ENCODE assay signal across 32 cellular contexts in genomic region chr1:223682502-223682901, GRCh38. TPM values are rescaled to one million over a fixed set of nuclear protein-coding genes. Genes with fewer than 3 reads are reported as not detected.
DNase-seq lines count a peak whose midpoint lies in the region; ATAC-seq, FAIRE-seq and TF ChIP-seq lines count a peak whose summit lies in the region.
"Had no signal": no experiment of that assay in that cellular context is flagged by ENCODE, and none has a peak within 500 bp of the region (broad histone marks: within the 10 kb centered on the region; RNA-seq: fewer than 3 reads in every experiment).

No MANE protein-coding gene starts in this region.

- CTCF ChIA-PET in HEK293 (lab: Yijun Ruan, JAX) (interaction anchor here (0.6 to 12.9 kb wide), 17 partner anchors 10 to 595 kb away, joined by 3 to 233 read pairs (median 13); partner anchors contain the start of gene TLR5), K562 (lab: Yijun Ruan, JAX; ENCODE audit: low intra/inter-chr PET ratio) (interaction anchor here (0.6 kb wide), 1 partner anchor 126 kb away, joined by 3 read pairs; no protein-coding TSS in a partner anchor)

- H3K4me2 ChIP-seq in K562 (ENCODE audit: insufficient read depth, low read length), result no peak overlapping the region

- TF ChIP-seq POLR2A in K562 (conservative IDR thresholded peaks at IDR 0.05), result no peak
- no peak for TF ChIP-seq POLR2A in sigmoid colon (IDR thresholded peaks at IDR 0.05)

- H3K9me1 ChIP-seq in K562 (ENCODE audit: control insufficient read depth, insufficient read depth, low read length), result no peaks in the 10 kb centered on the region

- H3K4me3 ChIP-seq in HEK293 (ENCODE audit: low read depth, low read length) (no peak overlapping the region), K562 (no peak overlapping the region), sigmoid colon (no peak overlapping the region)
- H3K4me3 ChIP-seq: MG63 had no signal

- no TSS peak for BruUV-seq in K562 (replicated peaks; lab: Mats Ljungman, UMichigan)

- POLR2A ChIA-PET in HEK293 (lab: Yijun Ruan, JAX), result no interaction called here
- POLR2A ChIA-PET in K562 (lab: Yijun Ruan, JAX), result no interaction called here

- intact Hi-C loops in K562 (cut with micrococcal nuclease) (no loop called here), sigmoid colon (cut with DNase I) (loop anchor here (10.0 kb wide), 1 partner anchor 888 kb away; no protein-coding TSS in a partner anchor)

- no peaks in the 10 kb centered on the region for H3K4me1 ChIP-seq in HEK293 (ENCODE audit: control insufficient read depth, insufficient read depth, low read length)
- H3K4me1 ChIP-seq in K562 (replicated peaks in 1 of 2; ENCODE audit: control insufficient read depth in 2 of 2, insufficient read depth in 2 of 2, low read length in 2 of 2), result no peaks in the 10 kb centered on the region; a peak in 2 of 5 replicates
- no peaks in the 10 kb centered on the region for H3K4me1 ChIP-seq in sigmoid colon
- H3K4me1 ChIP-seq: BE2C had no signal

- in situ Hi-C loops in K562 (cut with MboI), result loop anchor here (25.0 kb wide), 1 partner anchor 545 kb away; the partner anchor contains the start of gene TLR5

- no peaks in the 10 kb centered on the region for H3K79me2 ChIP-seq in K562 (ENCODE audit: control insufficient read depth, insufficient read depth, low read length)

- no peak for TF ChIP-seq CTCF in HEK293 (tag by site-specific recombination; IDR thresholded peaks at IDR 0.05)
- no peak for TF ChIP-seq CTCF in K562 (IDR thresholded peaks at IDR 0.05 in 2 of 3, conservative IDR thresholded peaks at IDR 0.05 in 1 of 3; ENCODE audit: insufficient read depth in 2 of 3, low read depth in 1 of 3, low read length in 3 of 3)
- TF ChIP-seq CTCF in sigmoid colon (IDR thresholded peaks at IDR 0.05), result no peak

- peak; percentile 24 to 28 for ATAC-seq in activated CD4-positive, CD25-positive, alpha-beta regulatory T cell treated with anti-CD3 and anti-CD28 coated beads, Interleukin-2, amount 50 U/mL, for 24 hours
- ATAC-seq in K562, result no peak
- no peak for ATAC-seq in GM19328 (IDR thresholded peaks at IDR 0.05; ENCODE audit: unreplicated experiment)
- ATAC-seq: Panc1 had no signal

- 0% methylated on average over 3 of the region's 3 CpGs for WGBS in K562 (ENCODE audit: insufficient coverage, low coverage, missing lambda C conversion rate)
- WGBS in sigmoid colon, 2 donors, result 92 to 93% methylated on average over 3 of the region's 3 CpGs

- TF ChIP-seq RAD21 in K562 (CRISPR knock-in tag; conservative IDR thresholded peaks at IDR 0.05 in 1 of 2, IDR thresholded peaks at IDR 0.05 in 1 of 2), result no peak

- DNase-seq in activated CD4-positive, CD25-positive, alpha-beta regulatory T cell (lab: John Stamatoyannopoulos, UW), result no peak
- DNase-seq in K562 (ENCODE audit: extremely low read depth in 1 of 4, low spot score in 3 of 4) (peak in 1 of 4 experiments; percentile 5), kidney glomerular epithelial cell (lab: John Stamatoyannopoulos, UW) (peak; percentile 12), NCI-H2227 treated with DMSO at 0.1 percent for 48 hours (lab: John Stamatoyannopoulos, UW) (no peak), sigmoid colon (no peak)
- DNase-seq: ACHN, BE2C, Calu3, DMS79 treated with DMSO at 0.1 percent for 48 hours, GF-D8, H7, HFFc6, KBM-7, MG63, NCI-H1105 treated with DMSO at 0.1 percent for 48 hours, NCI-H146, NCI-H1930, NCI-H2107, NCI-H446 treated with DMSO at 0.1 percent for 48 hours, NCI-H526, NCI-H82, SHP77 had no signal

- no peak overlapping the region for H3K9ac ChIP-seq in K562 (ENCODE audit: insufficient read depth in 1 of 2, low read depth in 2 of 2, low read length in 2 of 2)

- H3K36me3 ChIP-seq in HEK293 (ENCODE audit: control insufficient read depth in 2 of 2, insufficient read depth in 1 of 2, low read length in 2 of 2) (no peaks in the 10 kb centered on the region), K562 (ENCODE audit: control insufficient read depth, insufficient read depth, low read length) (no peaks in the 10 kb centered on the region), sigmoid colon (no peaks in the 10 kb centered on the region)
- H3K36me3 ChIP-seq: BE2C, MG63 had no signal

- TF ChIP-seq EP300 in K562 (IDR thresholded peaks at IDR 0.05; ENCODE audit: low read length) (no peak), sigmoid colon (IDR thresholded peaks at IDR 0.05) (no peak)

- H3K27ac ChIP-seq in HEK293 (ENCODE audit: extremely low read depth, low read depth, low read length), result no peak overlapping the region
- H3K27ac ChIP-seq in K562 (ENCODE audit: extremely low read depth, low read depth, low read length), result no peak overlapping the region
- no peak overlapping the region for H3K27ac ChIP-seq in sigmoid colon
- H3K27ac ChIP-seq: 22Rv1, RWPE1 had no signal

- no peak for FAIRE-seq in K562 (lab: Jason Lieb, UNC)
- FAIRE-seq: GM19239, HTR-8/SVneo had no signal

- no peak overlapping the region for H2AFZ ChIP-seq in K562 (ENCODE audit: low read depth, low read length)

- peaks cover 7% of the 10 kb centered on the region; the same call in 1 of the 2 replicates for H4K20me1 ChIP-seq in K562 (replicated peaks; ENCODE audit: control insufficient read depth, insufficient read depth, low read length)

- H3K27me3 ChIP-seq in K562 (ENCODE audit: control insufficient read depth in 2 of 2, insufficient read depth in 2 of 2, low read length in 2 of 2) (peaks cover 18 to 40% of the 10 kb centered on the region in 2 experiments), sigmoid colon (peaks cover 0 to 3% (median 0%) of the 10 kb centered on the region in 3 donors)
- H3K27me3 ChIP-seq: MG63 had no signal

- no peaks in the 10 kb centered on the region for H3K9me3 ChIP-seq in HEK293 (ENCODE audit: control insufficient read depth, insufficient read depth, low read depth, low read length)
- no peaks in the 10 kb centered on the region for H3K9me3 ChIP-seq in K562 (replicated peaks; ENCODE audit: control insufficient read depth, insufficient read depth, low read depth, low read length)
- no peaks in the 10 kb centered on the region for H3K9me3 ChIP-seq in sigmoid colon
- H3K9me3 ChIP-seq: BE2C, MG63 had no signal

TF ChIP-seq in HEK293, 187 proteins besides CTCF, POLR2A, EP300 and RAD21 (continues in another document):
- TF ChIP-seq ZNF114 (tag by site-specific recombination; IDR thresholded peaks at IDR 0.05) (no peak), ZNF501 (tag by site-specific recombination; IDR thresholded peaks at IDR 0.05) (0 out of 2 replicates have a peak, but pooled peaks have one; percentile 21), ZFP37 (tag by site-specific recombination; IDR thresholded peaks at IDR 0.05) (0 out of 2 replicates have a peak, but pooled peaks have one; percentile 32), MYNN (tag by site-specific recombination; IDR thresholded peaks at IDR 0.05; ENCODE audit: borderline replicate concordance) (no peak), ZNF10 (tag by site-specific recombination; IDR thresholded peaks at IDR 0.05) (peak; percentile 81)

TF ChIP-seq in K562, 482 proteins besides CTCF, POLR2A, EP300 and RAD21 (continues in another document):
- TF ChIP-seq ZNF134 (CRISPR knock-in tag; conservative IDR thresholded peaks at IDR 0.05), result peak; percentile 57; the same call in 1 of the 2 replicates
- peak; percentile 81 for TF ChIP-seq ZNF184 (CRISPR knock-in tag; IDR thresholded peaks at IDR 0.05)
- TF ChIP-seq MEF2A (IDR thresholded peaks at IDR 0.05; ENCODE audit: control insufficient read depth, low read depth, low read length), result no peak

RNA-seq across cellular contexts. Expression of gene CAPN8, which starts 17.0 kb away (rescaled TPM):
- total RNA-seq in K562 (2011; cell fraction: chromatin; rRNA removed; ENCODE audit: low replicate concordance), result not detected in 2 replicates
- total RNA-seq in K562 (2011; cell fraction: nucleolus; rRNA removed), result not detected in 2 replicates
- total RNA-seq in K562 (2011; cell fraction: nucleoplasm; rRNA removed), result not detected in 2 replicates
- not detected in 2 replicates for total RNA-seq in K562 (2014; rRNA removed)
- total RNA-seq in K562 (2014; rRNA removed; fragmentation: Illumina TruSeq; extraction: Trizol), result not detected in 2 replicates
- total RNA-seq in K562 (2015; rRNA removed; fragmentation: Illumina TruSeq; extraction: Trizol), result not detected in 2 replicates
- not detected in 2 replicates for total RNA-seq in K562 (2021)
- polyA plus RNA-seq in K562 (2011; rRNA removed), result 0.06 TPM in 1 of 2 replicates, not detected in the other
- not detected in 2 replicates for polyA plus RNA-seq in K562 (2011; cell fraction: cytosol; rRNA removed)
- not detected in 2 replicates for polyA plus RNA-seq in K562 (2011; cell fraction: nucleus; rRNA removed)
- not detected in 2 replicates for polyA plus RNA-seq in K562 (2012)
- not detected in 2 replicates for polyA plus RNA-seq in K562 (2014; fragmentation: Illumina TruSeq; extraction: Trizol)
- polyA plus RNA-seq in K562 (2014; fragmentation: Nextera tagmentation; extraction: Ambion mirVana), result not detected
- polyA plus RNA-seq in K562 (2014; rRNA removed), result not detected in 2 replicates
- polyA minus RNA-seq in K562 (2011; rRNA and poly(A)+ RNA removed), result not detected in 2 replicates
- polyA minus RNA-seq in K562 (2011; cell fraction: cytosol; rRNA and poly(A)+ RNA removed), result not detected in 2 replicates
- polyA minus RNA-seq in K562 (2011; cell fraction: nucleus; rRNA and poly(A)+ RNA removed), result not detected in 2 replicates
- 1 to 10 TPM in 1 of 4 donors, not detected in 3; 1.1 TPM for total RNA-seq in sigmoid colon
- 10 to 100 TPM; 21.6 to 67.6 (median 63.8) TPM for polyA plus RNA-seq in sigmoid colon
- total RNA-seq: H7, HFFc6, LHCN-M2, SK-MEL-5 had no signal

RNA-seq across cellular contexts. Expression of gene CAPN2, which starts 29.8 kb away (rescaled TPM):
- total RNA-seq in K562 (2011; cell fraction: chromatin; rRNA removed; ENCODE audit: low replicate concordance), result 180 and 218 TPM in 2 replicates
- total RNA-seq in K562 (2011; cell fraction: nucleolus; rRNA removed), result 119 and 120 TPM in 2 replicates
- 132 and 165 TPM in 2 replicates for total RNA-seq in K562 (2011; cell fraction: nucleoplasm; rRNA removed)
- total RNA-seq in K562 (2014; rRNA removed) (116 and 157 TPM in 2 replicates), K562 (2014; rRNA removed; fragmentation: Illumina TruSeq; extraction: Trizol) (80.4 and 84.2 TPM in 2 replicates), K562 (2015; rRNA removed; fragmentation: Illumina TruSeq; extraction: Trizol) (86.8 and 87.7 TPM in 2 replicates), K562 (2021) (94.8 and 101 TPM in 2 replicates), sigmoid colon (100 to 1,000 TPM in 1 of 4 donors, 10 to 100 TPM in 3; 67.3 to 154 (median 73.6) TPM)
- polyA plus RNA-seq in K562 (2011; rRNA removed) (113 and 120 TPM in 2 replicates), K562 (2014; fragmentation: Illumina TruSeq; extraction: Trizol) (92.6 and 102 TPM in 2 replicates), K562 (2014; fragmentation: Nextera tagmentation; extraction: Ambion mirVana) (10 to 100 TPM; 24.6 to 28.5 TPM), K562 (2014; rRNA removed) (106 and 124 TPM in 2 replicates), sigmoid colon (100 to 1,000 TPM; 135 to 266 (median 158) TPM)
- polyA plus RNA-seq in K562 (2011; cell fraction: cytosol; rRNA removed), result 55.7 and 58.0 TPM in 2 replicates
- 254 and 312 TPM in 2 replicates for polyA plus RNA-seq in K562 (2011; cell fraction: nucleus; rRNA removed)
- 81.1 and 119 TPM in 2 replicates for polyA plus RNA-seq in K562 (2012)
- 114 and 116 TPM in 2 replicates for polyA minus RNA-seq in K562 (2011; rRNA and poly(A)+ RNA removed)
- 68.3 and 82.5 TPM in 2 replicates for polyA minus RNA-seq in K562 (2011; cell fraction: cytosol; rRNA and poly(A)+ RNA removed)
- polyA minus RNA-seq in K562 (2011; cell fraction: nucleus; rRNA and poly(A)+ RNA removed), result 63.0 and 87.3 TPM in 2 replicates

Comparison
In these comparisons a context has a peak if more than half of its experiments do, and no peak if none do; other contexts are left out.
1. ATAC-seq: peak in activated CD4-positive, CD25-positive, alpha-beta regulatory T cell treated with anti-CD3 and anti-CD28 coated beads, Interleukin-2, amount 50 U/mL, for 24 hours (2 of 2); none in K562 (single experiment) and GM19328 (single experiment).